ENCODE assay signal across 13 cellular contexts in the genomic region with DNA sequence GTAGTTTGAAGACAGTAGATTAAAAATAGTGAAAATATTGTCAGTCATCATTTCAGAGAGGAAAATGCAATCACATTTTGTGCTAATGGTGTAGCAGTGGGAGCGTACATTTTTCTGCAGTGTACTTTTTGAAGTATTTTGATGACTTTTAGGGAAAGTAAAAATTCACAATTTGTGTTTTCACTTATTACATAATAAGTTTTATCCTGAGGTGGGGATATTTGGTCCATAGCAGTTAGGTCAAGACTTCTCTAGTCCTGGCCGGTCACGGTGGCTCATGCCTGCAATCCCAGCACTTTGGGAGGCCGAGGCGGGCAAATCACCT.
DNase-seq lines count a peak whose midpoint lies in the region; ATAC-seq, FAIRE-seq and TF ChIP-seq lines count a peak whose summit lies in the region.
"Had no signal": no experiment of that assay in that cellular context is flagged by ENCODE, and none has a peak within 500 bp of the region (broad histone marks: within the 10 kb centered on the region; RNA-seq: fewer than 3 reads in every experiment).

No MANE protein-coding gene starts in this region.

- H3K27ac Mint-ChIP-seq in CD4-positive, alpha-beta T cell = no peak overlapping the region
- H3K27ac Mint-ChIP-seq: activated CD4-positive, alpha-beta T cell treated with anti-CD3 and anti-CD28 coated beads for 36 hours had no signal

- dilution Hi-C loops in endothelial cell of umbilical vein (cut with MboI; ENCODE audit: extremely low pct_ligation_motif_present, low sequenced_read_pairs) = no loop called here

- H3K36me3 Mint-ChIP-seq in CD4-positive, alpha-beta T cell (ENCODE audit: low read depth) = no peaks in the 10 kb centered on the region

- no peak overlapping the region for H2AFZ ChIP-seq in endothelial cell of umbilical vein (ENCODE audit: low read depth, low read length)

- peak; percentile 21 for TF ChIP-seq CTCF in CD4-positive, alpha-beta T cell (IDR thresholded peaks at IDR 0.05)
- TF ChIP-seq CTCF in Panc1 (IDR thresholded peaks at IDR 0.05) (peak; percentile 57), endothelial cell of umbilical vein (IDR thresholded peaks at IDR 0.05; ENCODE audit: extremely low read depth in 1 of 2, insufficient read depth in 1 of 2, low read depth in 1 of 2, low read length in 2 of 2) (no peak), gastrocnemius medialis (IDR thresholded peaks at IDR 0.05 in 4 of 5, conservative IDR thresholded peaks at IDR 0.05 in 1 of 5) (no peak), foreskin keratinocyte (conservative IDR thresholded peaks at IDR 0.05) (no peak)

- H3K4me1 ChIP-seq in Panc1 (ENCODE audit: control insufficient read depth, insufficient read depth, low read length) = no peaks in the 10 kb centered on the region
- H3K4me1 ChIP-seq in endothelial cell of umbilical vein (ENCODE audit: control insufficient read depth, extremely low read depth, insufficient read depth, low read length) = peaks cover 36% of the 10 kb centered on the region
- H3K4me1 ChIP-seq in gastrocnemius medialis = peaks cover 9 to 26% of the 10 kb centered on the region in 2 donors
- no peaks in the 10 kb centered on the region for H3K4me1 ChIP-seq in foreskin keratinocyte

- no peak overlapping the region for H3K9ac ChIP-seq in endothelial cell of umbilical vein (replicated peaks; ENCODE audit: extremely low read depth, insufficient read depth, low read length)
- H3K9ac ChIP-seq: SK-N-SH had no signal

- H3K36me3 ChIP-seq in Panc1 (ENCODE audit: control insufficient read depth, insufficient read depth, low read length) (no peaks in the 10 kb centered on the region), endothelial cell of umbilical vein (ENCODE audit: control insufficient read depth in 2 of 2, extremely low read depth in 1 of 2, insufficient read depth in 2 of 2, low read length in 2 of 2) (peaks cover under 1 to 3% of the 10 kb centered on the region in 2 experiments), gastrocnemius medialis (no peaks in the 10 kb centered on the region)
- H3K36me3 ChIP-seq: neutrophil had no signal

- H3K4me1 Mint-ChIP-seq in CD4-positive, alpha-beta T cell (ENCODE audit: low read depth) = no peaks in the 10 kb centered on the region

- peaks cover 27% of the 10 kb centered on the region for H3K27me3 Mint-ChIP-seq in CD4-positive, alpha-beta T cell

- H3K4me3 Mint-ChIP-seq in CD4-positive, alpha-beta T cell = no peak overlapping the region
- H3K4me3 Mint-ChIP-seq: activated CD4-positive, alpha-beta T cell treated with anti-CD3 and anti-CD28 coated beads for 36 hours; stimulated activated naive CD8-positive, alpha-beta T cell treated with anti-CD3 and anti-CD28 coated beads, Interleukin-15, amount 100 ng/mL, for 72 hours had no signal

- H3K4me3 ChIP-seq in Panc1 (ENCODE audit: low read depth in 2 of 2, low read length in 2 of 2) (no peak overlapping the region), endothelial cell of umbilical vein (replicated peaks in 1 of 3; ENCODE audit: insufficient read depth in 1 of 3, low read depth in 1 of 3, low read length in 3 of 3) (no peak overlapping the region), gastrocnemius medialis (no peak overlapping the region)

- H3K27me3 ChIP-seq in CD4-positive, alpha-beta T cell (ENCODE audit: control insufficient read depth, insufficient read depth, low read length) = peaks cover 5% of the 10 kb centered on the region
- H3K27me3 ChIP-seq in Panc1 (ENCODE audit: control insufficient read depth, insufficient read depth, low read length) (no peaks in the 10 kb centered on the region), endothelial cell of umbilical vein (ENCODE audit: control insufficient read depth in 2 of 2, insufficient read depth in 2 of 2, low read length in 2 of 2) (no peaks in the 10 kb centered on the region), gastrocnemius medialis (no peaks in the 10 kb centered on the region), foreskin keratinocyte (no peaks in the 10 kb centered on the region)

- no peaks in the 10 kb centered on the region for H3K9me3 Mint-ChIP-seq in CD4-positive, alpha-beta T cell
- H3K9me3 Mint-ChIP-seq: stimulated activated naive CD8-positive, alpha-beta T cell treated with anti-CD3 and anti-CD28 coated beads, Interleukin-15, amount 100 ng/mL, for 72 hours had no signal

- no peak for ATAC-seq in CD4-positive, alpha-beta T cell (ENCODE audit: poor library complexity)
- no peak for ATAC-seq in Panc1
- no peak for ATAC-seq in gastrocnemius medialis
- no peak for ATAC-seq in GM19324 (IDR thresholded peaks at IDR 0.05; ENCODE audit: low FRiP score, unreplicated experiment)
- ATAC-seq in GM21528 (IDR thresholded peaks at IDR 0.05; ENCODE audit: low FRiP score, unreplicated experiment) = no peak
- ATAC-seq in foreskin keratinocyte = no peak

- no peak for DNase-seq in CD4-positive, alpha-beta T cell
- DNase-seq in Panc1 (ENCODE audit: low read depth, low spot score) (no peak), endothelial cell of umbilical vein (ENCODE audit: low read depth, low spot score) (no peak), gastrocnemius medialis (no peak), G401 (ENCODE audit: low spot score) (no peak), foreskin keratinocyte (no peak)
- DNase-seq: cerebellar nuclear complex had no signal

- no peak for FAIRE-seq in endothelial cell of umbilical vein (lab: Jason Lieb, UNC)

- POLR2A ChIA-PET in CD4-positive, alpha-beta T cell (lab: Charles Lee) = no interaction called here
- POLR2A ChIA-PET in Panc1 (lab: Charles Lee) = no interaction called here
- POLR2A ChIA-PET in endothelial cell of umbilical vein (lab: Charles Lee) = no interaction called here

- no peak for TF ChIP-seq POLR2A in endothelial cell of umbilical vein (IDR thresholded peaks at IDR 0.05; ENCODE audit: low read depth, low read length)
- TF ChIP-seq POLR2A in gastrocnemius medialis (IDR thresholded peaks at IDR 0.05) = no peak

- intact Hi-C loops in CD4-positive, alpha-beta T cell (cut with DNase I, micrococcal nuclease) = loop anchor here (2.0 to 10.0 kb wide), 3 partner anchors 288 to 1608 kb away; no protein-coding TSS in a partner anchor
- intact Hi-C loops in Panc1 (cut with micrococcal nuclease; ENCODE audit: unreplicated experiment) = loop anchor here (10.0 kb wide), 2 partner anchors 210 to 960 kb away; partner anchors contain the start of gene SAMD5
- intact Hi-C loops in endothelial cell of umbilical vein (cut with micrococcal nuclease) = loop anchor here (2.0 to 10.0 kb wide), 2 partner anchors 196 to 440 kb away; no protein-coding TSS in a partner anchor
- intact Hi-C loops in gastrocnemius medialis (cut with DNase I; ENCODE audit: low total_unique reads) = loop anchor here (5.0 kb wide), 1 partner anchor 958 kb away; the partner anchor contains the start of gene SAMD5

- no peak overlapping the region for H3K4me2 ChIP-seq in endothelial cell of umbilical vein (ENCODE audit: insufficient read depth, low read length)
- H3K4me2 ChIP-seq: SK-N-SH had no signal

- in situ Hi-C loops in Panc1 (cut with HindIII; ENCODE audit: low pct_unique_long_range_greater_than_20kb, low sequenced_read_pairs) (no loop called here), gastrocnemius medialis (cut with MboI; ENCODE audit: low sequenced_read_pairs in 4 of 4) (loop anchor here (5.0 to 25.0 kb wide), 4 partner anchors 280 to 953 kb away; partner anchors contain the start of gene SAMD5 (in 1 of the 4)), G401 (cut with HindIII; ENCODE audit: low sequenced_read_pairs) (no loop called here)

- CTCF ChIA-PET in CD4-positive, alpha-beta T cell (lab: Charles Lee) = no interaction called here
- CTCF ChIA-PET in Panc1 (lab: Charles Lee) (interaction anchor here (0.5 to 1.4 kb wide), 2 partner anchors 226 to 287 kb away, joined by 4 read pairs; no protein-coding TSS in a partner anchor), endothelial cell of umbilical vein (lab: Charles Lee) (interaction anchor here (0.8 to 4.8 kb wide), 8 partner anchors 20 to 288 kb away, joined by 3 to 25 read pairs (median 6); partner anchors contain the start of gene SASH1)

- H3K9me1 ChIP-seq in endothelial cell of umbilical vein (replicated peaks; ENCODE audit: control insufficient read depth, extremely low read depth, insufficient read depth, low read length) = no peaks in the 10 kb centered on the region

- BruUV-seq in Panc1 (replicated peaks; lab: Mats Ljungman, UMichigan) (no TSS peak), endothelial cell of umbilical vein (replicated peaks; lab: Mats Ljungman, UMichigan) (no TSS peak)

- H4K20me1 ChIP-seq in endothelial cell of umbilical vein (replicated peaks; ENCODE audit: control insufficient read depth, extremely low read depth, insufficient read depth, low read length) = no peaks in the 10 kb centered on the region

- H3K79me2 ChIP-seq in endothelial cell of umbilical vein (ENCODE audit: control insufficient read depth, insufficient read depth, low read length) = peaks cover 76% of the 10 kb centered on the region

- no peaks in the 10 kb centered on the region for H3K9me3 ChIP-seq in CD4-positive, alpha-beta T cell (ENCODE audit: control insufficient read depth, low read length)
- H3K9me3 ChIP-seq in Panc1 (ENCODE audit: control insufficient read depth, insufficient read depth, low read depth, low read length) = no peaks in the 10 kb centered on the region
- no peaks in the 10 kb centered on the region for H3K9me3 ChIP-seq in endothelial cell of umbilical vein (replicated peaks; ENCODE audit: control insufficient read depth, insufficient read depth, low read length)
- H3K9me3 ChIP-seq in gastrocnemius medialis = no peaks in the 10 kb centered on the region
- H3K9me3 ChIP-seq: neutrophil, SK-N-SH had no signal

- H3K27ac ChIP-seq in CD4-positive, alpha-beta T cell (ENCODE audit: low read depth, low read length) = no peak overlapping the region
- H3K27ac ChIP-seq in Panc1 (ENCODE audit: low read length) = no peak overlapping the region
- H3K27ac ChIP-seq in endothelial cell of umbilical vein (ENCODE audit: insufficient read depth, low read depth, low read length) = peak overlapping the region; percentile 12
- peak overlapping the region; percentile 3 to 69 (median 68) for H3K27ac ChIP-seq in gastrocnemius medialis
- no peak overlapping the region for H3K27ac ChIP-seq in foreskin keratinocyte
- H3K27ac ChIP-seq: neutrophil had no signal

TF ChIP-seq in endothelial cell of umbilical vein, 7 proteins besides CTCF, POLR2A, EP300 and RAD21:
- peak; percentile 6 for TF ChIP-seq POLR2AphosphoS5 (IDR thresholded peaks at IDR 0.05; ENCODE audit: insufficient read depth, low read depth, low read length)
- no peak for TF ChIP-seq MYC (IDR thresholded peaks at IDR 0.05; ENCODE audit: low read depth, low read length)

Comparison
In these comparisons a context has a peak if more than half of its experiments do, and no peak if none do; other contexts are left out.
1. H3K27ac ChIP-seq: peak in endothelial cell of umbilical vein (single experiment) and gastrocnemius medialis (4 of 4); none in CD4-positive, alpha-beta T cell (single experiment), Panc1 (single experiment) and foreskin keratinocyte (single experiment).
2. CTCF ChIP-seq: peak in CD4-positive, alpha-beta T cell (single experiment) and Panc1 (single experiment); none in endothelial cell of umbilical vein (0 of 2), gastrocnemius medialis (0 of 5) and foreskin keratinocyte (single experiment).
3. in situ Hi-C loops: an anchor here in gastrocnemius medialis (5.0 to 25.0 kb wide); none called in Panc1 and G401.